16 cellular contexts compared by ENCODE assay signal in the genomic region with DNA sequence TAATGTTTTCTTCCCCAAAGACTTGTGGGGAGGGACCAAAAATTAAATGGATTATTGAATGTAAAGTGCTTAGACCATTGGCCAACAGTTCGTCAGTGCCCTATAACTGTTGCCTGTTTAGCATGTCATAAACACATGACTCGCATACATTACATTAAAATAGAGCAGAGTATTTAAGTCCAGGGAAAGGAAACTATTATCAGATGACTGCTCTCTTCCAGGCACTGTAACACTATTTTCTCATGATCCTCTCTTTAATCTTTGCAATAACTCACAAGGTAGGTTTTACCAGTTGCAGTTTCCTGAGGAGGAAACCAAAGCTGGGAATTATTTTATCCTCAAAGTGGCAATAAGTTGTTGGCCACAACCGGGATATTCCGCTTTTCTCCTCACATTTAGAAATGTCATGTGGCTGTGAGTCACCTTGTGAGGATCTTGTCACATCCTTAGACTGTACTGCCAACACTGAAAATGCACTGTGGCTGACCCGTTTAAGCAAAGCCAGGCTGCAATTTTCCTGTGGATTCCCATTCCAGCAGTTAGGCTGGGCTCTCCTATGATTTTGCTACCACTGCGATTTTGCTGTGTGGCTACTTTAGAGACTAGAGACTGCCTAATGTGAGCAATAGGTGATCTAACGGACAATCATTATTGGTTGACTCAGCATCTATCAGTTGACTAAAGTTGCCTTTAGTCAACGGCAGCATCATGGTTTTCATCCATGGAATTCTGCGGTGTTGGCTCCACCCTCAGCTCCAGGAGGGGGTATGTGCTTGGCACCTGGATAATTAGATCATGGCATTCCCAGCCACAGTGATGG. TPM values are rescaled to one million over a fixed set of nuclear protein-coding genes. Genes with fewer than 3 reads are reported as not detected.
DNase-seq lines count a peak whose midpoint lies in the region.
"Had no signal": no experiment of that assay in that cellular context is flagged by ENCODE, and none has a peak within 500 bp of the region (broad histone marks: within the 10 kb centered on the region; RNA-seq: fewer than 3 reads in every experiment).

No MANE protein-coding gene starts in this region.

- in situ Hi-C loops in ACHN (cut with HindIII; ENCODE audit: low pct_ligation_motif_present, low pct_unique_long_range_greater_than_20kb, low sequenced_read_pairs), result no loop called here

- H3K23ac ChIP-seq in mesenchymal stem cell (ENCODE audit: low read length in 2 of 2), result no peak overlapping the region

- no peak overlapping the region for H3K18ac ChIP-seq in mesenchymal stem cell (ENCODE audit: low read depth in 1 of 2, low read length in 2 of 2)

- no peak overlapping the region for H2BK12ac ChIP-seq in mesenchymal stem cell (ENCODE audit: low read length in 2 of 2)

- no peak overlapping the region for H3K4ac ChIP-seq in mesenchymal stem cell (ENCODE audit: low read depth in 1 of 2, low read length in 2 of 2)

- peak; percentile 9 for DNase-seq in ACHN
- DNase-seq in HT1080 (ENCODE audit: low read depth), result peak; percentile 58
- peak in 2 of 61 donors; percentile 16 to 17 for DNase-seq in caudate nucleus (lab: John Stamatoyannopoulos, UW)
- peak; percentile 66 for DNase-seq in mesenchymal stem cell
- DNase-seq in activated naive CD4-positive, alpha-beta T cell treated with anti-CD3 and anti-CD28 coated beads, Interleukin-2, amount 10 ng/mL, durations not matched to agents 7 days and 5 days, result no peak
- no peak for DNase-seq in NCI-H2196 treated with DMSO at 0.1 percent for 48 hours (lab: John Stamatoyannopoulos, UW; ENCODE audit: unreplicated experiment)
- DNase-seq in T-helper 2 cell, result no peak
- DNase-seq in mesenteric fat pad (ENCODE audit: low spot score), result no peak
- DNase-seq: activated CD4-positive, alpha-beta T cell treated with anti-CD3 and anti-CD28 coated beads, Interleukin-2, amount 50 U/mL, for 48 hours; activated T-cell treated with anti-CD3 and anti-CD28 coated beads, Interleukin-2, amount 50 U/mL, for 72 hours; NCI-H2029 treated with DMSO at 0.1 percent for 48 hours; NCI-H524 treated with DMSO at 0.1 percent for 48 hours; OCI-M1 had no signal

- no peak overlapping the region for H2BK15ac ChIP-seq in mesenchymal stem cell (ENCODE audit: low read depth, poor library complexity, severe bottlenecking)

- no peaks in the 10 kb centered on the region for H3K4me1 ChIP-seq in mesenchymal stem cell (ENCODE audit: control insufficient read depth, insufficient read depth, low read depth, low read length)
- H3K4me1 ChIP-seq: HAP-1 had no signal

- no peaks in the 10 kb centered on the region for H3K9me3 Mint-ChIP-seq in activated naive CD4-positive, alpha-beta T cell treated with anti-CD3 and anti-CD28 coated beads, Interleukin-2, amount 10 ng/mL, durations not matched to agents 7 days and 5 days
- H3K9me3 Mint-ChIP-seq: activated T-cell treated with anti-CD3 and anti-CD28 coated beads, Interleukin-2, amount 50 U/mL, for 72 hours; memory B cell; stimulated activated naive CD8-positive, alpha-beta T cell treated with anti-CD3 and anti-CD28 coated beads, Interleukin-15, Interleukin-2, amounts not matched to agents 100 ng/mL and 50 ng/mL, for 24 hours had no signal

- peaks cover 10% of the 10 kb centered on the region for H3K27me3 Mint-ChIP-seq in activated naive CD4-positive, alpha-beta T cell treated with anti-CD3 and anti-CD28 coated beads, Interleukin-2, amount 10 ng/mL, durations not matched to agents 7 days and 5 days
- H3K27me3 Mint-ChIP-seq: stimulated activated naive CD8-positive, alpha-beta T cell treated with anti-CD3 and anti-CD28 coated beads, Interleukin-15, Interleukin-2, amounts not matched to agents 100 ng/mL and 50 ng/mL, for 24 hours had no signal

- H3K9me3 ChIP-seq in mesenchymal stem cell (ENCODE audit: control insufficient read depth, low read length), result no peaks in the 10 kb centered on the region
- H3K9me3 ChIP-seq: HAP-1 had no signal

- no peak overlapping the region for H4K91ac ChIP-seq in mesenchymal stem cell (ENCODE audit: low read length)

- H2BK5ac ChIP-seq in mesenchymal stem cell (ENCODE audit: low read depth, low read length, poor library complexity, severe bottlenecking), result no peak overlapping the region

- CTCF ChIA-PET in activated naive CD4-positive, alpha-beta T cell treated with anti-CD3 and anti-CD28 coated beads, Interleukin-2, amount 10 ng/mL, durations not matched to agents 7 days and 5 days (lab: Charles Lee), result interaction anchor here (1.0 kb wide), 1 partner anchor 16 kb away, joined by 3 read pairs; no protein-coding TSS in a partner anchor

- no peak overlapping the region for H3K4me3 ChIP-seq in mesenchymal stem cell (ENCODE audit: insufficient read depth in 1 of 2, low read depth in 1 of 2, low read length in 2 of 2)
- H3K4me3 ChIP-seq: HAP-1 had no signal

- 84% methylated on average over 9 of the region's 9 CpGs for WGBS in mesenchymal stem cell

- H3K27ac Mint-ChIP-seq in activated naive CD4-positive, alpha-beta T cell treated with anti-CD3 and anti-CD28 coated beads, Interleukin-2, amount 10 ng/mL, durations not matched to agents 7 days and 5 days, result no peak overlapping the region
- H3K27ac Mint-ChIP-seq: activated T-cell treated with anti-CD3 and anti-CD28 coated beads, Interleukin-2, amount 50 U/mL, for 72 hours; memory B cell; stimulated activated naive CD8-positive, alpha-beta T cell treated with anti-CD3 and anti-CD28 coated beads, Interleukin-15, Interleukin-2, amounts not matched to agents 100 ng/mL and 50 ng/mL, for 24 hours had no signal

- peaks cover 0 to 18% of the 10 kb centered on the region in 2 experiments for H3K27me3 ChIP-seq in mesenchymal stem cell (ENCODE audit: control insufficient read depth in 1 of 2, insufficient read depth in 1 of 2, low read length in 2 of 2)

- H3K4me3 Mint-ChIP-seq in activated naive CD4-positive, alpha-beta T cell treated with anti-CD3 and anti-CD28 coated beads, Interleukin-2, amount 10 ng/mL, durations not matched to agents 7 days and 5 days, result no peak overlapping the region
- H3K4me3 Mint-ChIP-seq: activated T-cell treated with anti-CD3 and anti-CD28 coated beads, Interleukin-2, amount 50 U/mL, for 72 hours; memory B cell; stimulated activated naive CD8-positive, alpha-beta T cell treated with anti-CD3 and anti-CD28 coated beads, Interleukin-15, Interleukin-2, amounts not matched to agents 100 ng/mL and 50 ng/mL, for 24 hours had no signal

- H3K36me3 Mint-ChIP-seq in activated naive CD4-positive, alpha-beta T cell treated with anti-CD3 and anti-CD28 coated beads, Interleukin-2, amount 10 ng/mL, durations not matched to agents 7 days and 5 days, result no peaks in the 10 kb centered on the region
- H3K36me3 Mint-ChIP-seq: memory B cell had no signal

- no peak overlapping the region for H2BK120ac ChIP-seq in mesenchymal stem cell (ENCODE audit: low read depth, low read length)

- peak overlapping the region; percentile 1 for H3K27ac ChIP-seq in caudate nucleus (ENCODE audit: low read depth, low read length)
- no peak overlapping the region for H3K27ac ChIP-seq in mesenchymal stem cell (ENCODE audit: low read length, poor library complexity, severe bottlenecking)

- H3K36me3 ChIP-seq in mesenchymal stem cell (ENCODE audit: control insufficient read depth in 1 of 2, insufficient read depth in 2 of 2, low read depth in 1 of 2, low read length in 2 of 2), result no peaks in the 10 kb centered on the region
- H3K36me3 ChIP-seq: HAP-1 had no signal

- H3K9ac ChIP-seq in mesenchymal stem cell (ENCODE audit: low read length), result peak overlapping the region; percentile 78

- H3K4me2 ChIP-seq in mesenchymal stem cell (ENCODE audit: low read length, poor library complexity, severe bottlenecking), result no peak overlapping the region

- H3K4me1 Mint-ChIP-seq in activated naive CD4-positive, alpha-beta T cell treated with anti-CD3 and anti-CD28 coated beads, Interleukin-2, amount 10 ng/mL, durations not matched to agents 7 days and 5 days, result no peaks in the 10 kb centered on the region
- H3K4me1 Mint-ChIP-seq: memory B cell had no signal

- no peak overlapping the region for H2AFZ ChIP-seq in mesenchymal stem cell (ENCODE audit: low read depth, low read length)

- no peak overlapping the region for H3K14ac ChIP-seq in mesenchymal stem cell (ENCODE audit: low read length in 2 of 2)

- H3K79me1 ChIP-seq in mesenchymal stem cell (replicated peaks; ENCODE audit: low read length, poor library complexity, severe bottlenecking), result no peaks in the 10 kb centered on the region

- no peak overlapping the region for H4K8ac ChIP-seq in mesenchymal stem cell (ENCODE audit: low read length)

- no peak overlapping the region for H2AK5ac ChIP-seq in mesenchymal stem cell (ENCODE audit: low read length, severe bottlenecking)

RNA-seq across cellular contexts. Expression of gene DHX40, which starts 58.3 kb away (rescaled TPM):
- total RNA-seq in HT1080 (2014; rRNA removed; shearing (Covaris generic)), result 21.2 and 24.3 TPM in 2 replicates
- polyA plus RNA-seq in HT1080 (2015; cell fraction: cytosol; rRNA removed), result 21.7 and 30.0 TPM in 2 replicates
- polyA plus RNA-seq in HT1080 (2015; cell fraction: nucleus; rRNA removed), result 35.8 and 38.3 TPM in 2 replicates
- 17.8 TPM for polyA plus RNA-seq in mesenchymal stem cell (2013, experiment 1 of 2)
- 18.4 TPM for polyA plus RNA-seq in mesenchymal stem cell (2013, experiment 2 of 2)
- 21.3 TPM for total RNA-seq in mesenteric fat pad

Comparison
In these comparisons a context has a peak if more than half of its experiments do, and no peak if none do; other contexts are left out.
1. DNase-seq: peak in ACHN (single experiment), HT1080 (single experiment) and mesenchymal stem cell (single experiment); none in activated naive CD4-positive, alpha-beta T cell treated with anti-CD3 and anti-CD28 coated beads, Interleukin-2, amount 10 ng/mL, durations not matched to agents 7 days and 5 days (single experiment), NCI-H2196 treated with DMSO at 0.1 percent for 48 hours (single experiment), T-helper 2 cell (0 of 5) and mesenteric fat pad (single experiment).